Comparison of ENCODE assay signal across 10 cellular contexts in genomic region chr2:197909377-197909776, GRCh38.
DNase-seq lines count a peak whose midpoint lies in the region; ATAC-seq and TF ChIP-seq lines count a peak whose summit lies in the region.
"Had no signal": no experiment of that assay in that cellular context is flagged by ENCODE, and none has a peak within 500 bp of the region (broad histone marks: within the 10 kb centered on the region; RNA-seq: fewer than 3 reads in every experiment).

No MANE protein-coding gene starts in this region.

- no peaks in the 10 kb centered on the region for H3K27me3 ChIP-seq in CD4-positive, CD25-positive, alpha-beta regulatory T cell (ENCODE audit: control insufficient read depth, insufficient read depth, low read length)
- H3K27me3 ChIP-seq: suprapubic skin had no signal

- H3K27ac Mint-ChIP-seq in CD4-positive, CD25-positive, alpha-beta regulatory T cell: peak overlapping the region in 2 of 3 donors; percentile 18 to 29
- no peak overlapping the region for H3K27ac Mint-ChIP-seq in naive thymus-derived CD8-positive, alpha-beta T cell
- H3K27ac Mint-ChIP-seq: activated naive CD4-positive, alpha-beta T cell treated with anti-CD3 and anti-CD28 coated beads, Interleukin-2, amount 10 ng/mL, durations not matched to agents 7 days and 5 days had no signal

- H3K4me3 Mint-ChIP-seq in CD4-positive, CD25-positive, alpha-beta regulatory T cell: no peak overlapping the region
- H3K4me3 Mint-ChIP-seq in naive thymus-derived CD8-positive, alpha-beta T cell: no peak overlapping the region
- H3K4me3 Mint-ChIP-seq: activated naive CD4-positive, alpha-beta T cell treated with anti-CD3 and anti-CD28 coated beads, Interleukin-2, amount 10 ng/mL, durations not matched to agents 7 days and 5 days had no signal

- peaks cover 23% of the 10 kb centered on the region for H3K36me3 Mint-ChIP-seq in CD4-positive, CD25-positive, alpha-beta regulatory T cell
- H3K36me3 Mint-ChIP-seq in naive thymus-derived CD8-positive, alpha-beta T cell: peaks cover 0 to 11% (median 10%) of the 10 kb centered on the region in 3 donors

- H3K36me3 ChIP-seq in CD4-positive, CD25-positive, alpha-beta regulatory T cell (ENCODE audit: control insufficient read depth, insufficient read depth, low read length): peaks cover 5% of the 10 kb centered on the region
- H3K36me3 ChIP-seq: suprapubic skin had no signal

- no peaks in the 10 kb centered on the region for H3K27me3 Mint-ChIP-seq in CD4-positive, CD25-positive, alpha-beta regulatory T cell
- H3K27me3 Mint-ChIP-seq in naive thymus-derived CD8-positive, alpha-beta T cell: peaks cover 2 to 14% (median 8%) of the 10 kb centered on the region in 5 donors

- H3K9me3 ChIP-seq in CD4-positive, CD25-positive, alpha-beta regulatory T cell (ENCODE audit: control insufficient read depth in 2 of 2, low read length in 2 of 2): no peaks in the 10 kb centered on the region
- H3K9me3 ChIP-seq: suprapubic skin had no signal

- H3K9me3 Mint-ChIP-seq in CD4-positive, CD25-positive, alpha-beta regulatory T cell: peaks cover 0 to 3% (median 1%) of the 10 kb centered on the region in 7 donors
- H3K9me3 Mint-ChIP-seq in naive thymus-derived CD8-positive, alpha-beta T cell: no peaks in the 10 kb centered on the region

- H3K4me1 Mint-ChIP-seq in CD4-positive, CD25-positive, alpha-beta regulatory T cell: peaks cover 25 to 58% (median 49%) of the 10 kb centered on the region in 4 donors
- peaks cover 5 to 16% (median 12%) of the 10 kb centered on the region in 4 donors for H3K4me1 Mint-ChIP-seq in naive thymus-derived CD8-positive, alpha-beta T cell

- H3K27ac ChIP-seq in CD4-positive, CD25-positive, alpha-beta regulatory T cell (ENCODE audit: insufficient read depth, low read length, poor library complexity, severe bottlenecking): no peak overlapping the region
- no peak overlapping the region for H3K27ac ChIP-seq in substantia nigra (ENCODE audit: low read depth, low read length, poor library complexity, severe bottlenecking)
- H3K27ac ChIP-seq: suprapubic skin had no signal

- no peak for DNase-seq in CD4-positive, CD25-positive, alpha-beta regulatory T cell
- DNase-seq in cardiac fibroblast (ENCODE audit: low read depth in 2 of 2) (peak; percentile 73 to 81), myocyte (ENCODE audit: low read depth) (peak; percentile 87), midbrain (lab: John Stamatoyannopoulos, UW) (no peak), substantia nigra (lab: John Stamatoyannopoulos, UW) (no peak)
- no peak for DNase-seq in naive thymus-derived CD8-positive, alpha-beta T cell
- DNase-seq: activated naive CD4-positive, alpha-beta T cell treated with anti-CD3 and anti-CD28 coated beads, Interleukin-2, amount 10 ng/mL, durations not matched to agents 7 days and 5 days had no signal

- H3K4me1 ChIP-seq in CD4-positive, CD25-positive, alpha-beta regulatory T cell (ENCODE audit: control insufficient read depth, insufficient read depth, low read length, poor library complexity, severe bottlenecking): peaks cover 5% of the 10 kb centered on the region

- no peak for ATAC-seq in CD4-positive, CD25-positive, alpha-beta regulatory T cell (ENCODE audit: low read depth in 2 of 2)
- peak; percentile 65 for ATAC-seq in HG03432 (IDR thresholded peaks at IDR 0.05; ENCODE audit: unreplicated experiment)
- no peak for ATAC-seq in HG02885 (IDR thresholded peaks at IDR 0.05; ENCODE audit: poor library complexity, unreplicated experiment)
- ATAC-seq in naive thymus-derived CD8-positive, alpha-beta T cell: no peak

- H3K4me3 ChIP-seq in CD4-positive, CD25-positive, alpha-beta regulatory T cell (ENCODE audit: low read depth, low read length): no peak overlapping the region
- no peak overlapping the region for H3K4me3 ChIP-seq in cardiac fibroblast (replicated peaks in 1 of 2; ENCODE audit: low read depth in 2 of 2, low read length in 2 of 2)
- H3K4me3 ChIP-seq: suprapubic skin had no signal

- POLR2A ChIA-PET in naive thymus-derived CD8-positive, alpha-beta T cell (lab: Charles Lee): no interaction called here

- no peak for TF ChIP-seq CTCF in cardiac fibroblast (IDR thresholded peaks at IDR 0.05; ENCODE audit: low read depth, low read length)

Comparison
In these comparisons a context has a peak if more than half of its experiments do, and no peak if none do; other contexts are left out.
1. DNase-seq: peak in cardiac fibroblast (2 of 2) and myocyte (single experiment); none in CD4-positive, CD25-positive, alpha-beta regulatory T cell (0 of 3), midbrain (single experiment), naive thymus-derived CD8-positive, alpha-beta T cell (0 of 10) and substantia nigra (0 of 49).
2. H3K27ac Mint-ChIP-seq: peak in CD4-positive, CD25-positive, alpha-beta regulatory T cell (2 of 3); none in naive thymus-derived CD8-positive, alpha-beta T cell (0 of 10).